ENCODE assay signal across 3 cellular contexts in genomic region chr3:141373768-141374526, GRCh38.
TF ChIP-seq lines count a peak whose summit lies in the region.

No MANE protein-coding gene starts in this region.

TF ChIP-seq in A549, 52 proteins besides CTCF, POLR2A, EP300 and RAD21:
- no peak for TF ChIP-seq JUN (IDR thresholded peaks at IDR 0.05)
- TF ChIP-seq BHLHE40 (IDR thresholded peaks at IDR 0.05; ENCODE audit: low read depth, low read length), result no peak
- TF ChIP-seq JUNB (IDR thresholded peaks at IDR 0.05), result peak; percentile 30; the same call in 1 of the 2 replicates
- peak; percentile 75 for TF ChIP-seq FOSL2 (IDR thresholded peaks at IDR 0.05)
- peak; percentile 81 for TF ChIP-seq FOSL2 (CRISPR knock-in tag; IDR thresholded peaks at IDR 0.05)
- no peak for TF ChIP-seq CHD4 (IDR thresholded peaks at IDR 0.05; ENCODE audit: borderline replicate concordance)
- no peak for TF ChIP-seq CBX2 (IDR thresholded peaks at IDR 0.05; ENCODE audit: borderline replicate concordance, low read depth)
- no peak for TF ChIP-seq MYC (IDR thresholded peaks at IDR 0.05; ENCODE audit: borderline replicate concordance, low read length)
- TF ChIP-seq HOXA7 (CRISPR knock-in tag; IDR thresholded peaks at IDR 0.05), result no peak
- no peak for TF ChIP-seq TFCP2L1 (CRISPR knock-in tag; IDR thresholded peaks at IDR 0.05)

TF ChIP-seq in GM23338, 12 proteins besides CTCF, POLR2A, EP300 and RAD21:
- TF ChIP-seq ZNF462 (CRISPR knock-in tag; IDR thresholded peaks at IDR 0.05), result peak; percentile 63; the same call in 1 of the 2 replicates
- peak; percentile 49 for TF ChIP-seq NANOG (IDR thresholded peaks at IDR 0.05; ENCODE audit: borderline replicate concordance)
- TF ChIP-seq JUNB (IDR thresholded peaks at IDR 0.05; ENCODE audit: unreplicated experiment), result no peak
- no peak for TF ChIP-seq CREB1 (CRISPR knock-in tag; IDR thresholded peaks at IDR 0.05; ENCODE audit: low read depth)
- no peak for TF ChIP-seq ZNF114 (CRISPR knock-in tag; IDR thresholded peaks at IDR 0.05)
- TF ChIP-seq ZNF331 (CRISPR knock-in tag; IDR thresholded peaks at IDR 0.05; ENCODE audit: low read depth), result no peak

TF ChIP-seq in HepG2, 621 proteins besides CTCF, POLR2A, EP300 and RAD21:
- no peak for TF ChIP-seq SAP130 (CRISPR knock-in tag; IDR thresholded peaks at IDR 0.05; ENCODE audit: low read depth)
- TF ChIP-seq, protein P1, sequence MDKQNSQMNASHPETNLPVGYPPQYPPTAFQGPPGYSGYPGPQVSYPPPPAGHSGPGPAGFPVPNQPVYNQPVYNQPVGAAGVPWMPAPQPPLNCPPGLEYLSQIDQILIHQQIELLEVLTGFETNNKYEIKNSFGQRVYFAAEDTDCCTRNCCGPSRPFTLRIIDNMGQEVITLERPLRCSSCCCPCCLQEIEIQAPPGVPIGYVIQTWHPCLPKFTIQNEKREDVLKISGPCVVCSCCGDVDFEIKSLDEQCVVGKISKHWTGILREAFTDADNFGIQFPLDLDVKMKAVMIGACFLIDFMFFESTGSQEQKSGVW (CRISPR knock-in tag; IDR thresholded peaks at IDR 0.05; ENCODE audit: borderline replicate concordance), result no peak
